ENCODE assay signal across 21 cellular contexts in the genomic region with DNA sequence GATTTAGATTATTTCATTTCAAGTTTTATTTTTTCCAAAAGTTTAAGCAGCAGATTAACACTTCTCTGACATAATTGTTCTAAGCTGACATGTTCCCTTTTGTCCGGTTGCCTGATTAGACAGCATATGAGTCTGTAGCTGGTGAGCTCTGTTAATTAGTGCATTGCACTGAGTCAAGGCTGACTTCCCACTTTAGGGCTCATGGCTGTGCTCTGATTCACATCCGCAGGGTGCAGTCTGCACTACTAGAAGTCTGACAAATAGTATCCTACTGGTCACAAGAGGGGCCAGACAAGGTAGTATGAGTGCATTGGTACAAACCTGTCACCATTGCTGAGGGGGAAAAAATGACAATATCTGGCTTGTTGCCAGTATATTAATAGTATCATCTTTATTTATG.
DNase-seq lines count a peak whose midpoint lies in the region; ATAC-seq and TF ChIP-seq lines count a peak whose summit lies in the region.
"Had no signal": no experiment of that assay in that cellular context is flagged by ENCODE, and none has a peak within 500 bp of the region (broad histone marks: within the 10 kb centered on the region; RNA-seq: fewer than 3 reads in every experiment).

No MANE protein-coding gene starts in this region.

- H3K9me3 Mint-ChIP-seq in GM23338, result peaks cover 18% of the 10 kb centered on the region

- H3K27me3 Mint-ChIP-seq in GM23338 (ENCODE audit: insufficient read depth, low read depth, poor library complexity), result no peaks in the 10 kb centered on the region
- H3K27me3 Mint-ChIP-seq: B cell; natural killer cell treated with Interleukin-12 subunit alpha and Interleukin-12 subunit beta and Interleukin-15 and Interleukin-18, amount 100 ng/mL, for 72 hours had no signal

- no peak overlapping the region for H2AFZ ChIP-seq in GM23338

- H3K27ac ChIP-seq in GM23338 (ENCODE audit: low read depth), result no peak overlapping the region
- H3K27ac ChIP-seq in epithelial cell of prostate, result no peak overlapping the region
- H3K27ac ChIP-seq: prostate gland, testis had no signal

- H3K4me2 ChIP-seq in GM23338, result no peak overlapping the region

- H3K27ac Mint-ChIP-seq in GM23338, result peak overlapping the region; percentile 69
- H3K27ac Mint-ChIP-seq: activated naive CD4-positive, alpha-beta T cell treated with anti-CD3 and anti-CD28 coated beads for 36 hours; B cell; natural killer cell treated with Interleukin-12 subunit alpha and Interleukin-12 subunit beta and Interleukin-15 and Interleukin-18, amount 100 ng/mL, for 72 hours had no signal

- no peak overlapping the region for H3K4me3 ChIP-seq in GM23338
- H3K4me3 ChIP-seq: prostate gland, testis had no signal

- H3K79me2 ChIP-seq in GM23338 (replicated peaks; ENCODE audit: insufficient read depth), result no peaks in the 10 kb centered on the region

- TF ChIP-seq CTCF in GM23338 (conservative IDR thresholded peaks at IDR 0.05; ENCODE audit: low read depth in 2 of 2), result no peak

- H3F3A ChIP-seq in GM23338 (replicated peaks; ENCODE audit: low read depth), result no peaks in the 10 kb centered on the region

- no peaks in the 10 kb centered on the region for H3K36me3 ChIP-seq in GM23338 (ENCODE audit: insufficient read depth)
- H3K36me3 ChIP-seq: prostate gland had no signal

- H3K4me1 ChIP-seq in GM23338 (ENCODE audit: insufficient read depth), result peaks cover 15% of the 10 kb centered on the region; the same call in 1 of the 2 replicates
- H3K4me1 ChIP-seq: Caco-2, prostate gland, testis had no signal

- DNase-seq in GM23338 (ENCODE audit: low spot score) (peak; percentile 20), RKO (ENCODE audit: low spot score) (peak; percentile 97), epithelial cell of prostate (ENCODE audit: low read depth, low spot score) (peak; percentile 10), left kidney (ENCODE audit: low read depth, low spot score) (peak; percentile 7), DMS79 (lab: John Stamatoyannopoulos, UW) (no peak), GOT3 (lab: John Stamatoyannopoulos, UW) (no peak), AG08396 (ENCODE audit: low spot score) (no peak)
- DNase-seq: activated CD4-positive, alpha-beta T cell treated with anti-CD3 and anti-CD28 coated beads, Interleukin-2, amount 50 U/mL, for 1 hour; activated naive CD4-positive, alpha-beta T cell treated with anti-CD3 and anti-CD28 coated beads for 36 hours; Caco-2; cortex of kidney; erythroblast; head of caudate nucleus; NCI-H345; stimulated activated CD4-positive, alpha-beta T cell treated with anti-CD3 and anti-CD28 coated beads, Interleukin-12 subunit alpha, Interleukin-12 subunit beta, amount 100 ng/mL, for 4 hours; testis had no signal

- H3K4me1 Mint-ChIP-seq in GM23338, result peaks cover 15% of the 10 kb centered on the region; the same call in 2 of the 3 replicates
- H3K4me1 Mint-ChIP-seq: B cell had no signal

- no peaks in the 10 kb centered on the region for H4K20me1 ChIP-seq in GM23338 (replicated peaks; ENCODE audit: insufficient read depth)

- H3K27me3 ChIP-seq in GM23338 (ENCODE audit: insufficient read depth), result no peaks in the 10 kb centered on the region
- H3K27me3 ChIP-seq: testis had no signal

- peaks cover 14% of the 10 kb centered on the region; the same call in 2 of the 3 replicates for H3K36me3 Mint-ChIP-seq in GM23338 (ENCODE audit: low read depth)
- H3K36me3 Mint-ChIP-seq: brain had no signal

- no peak overlapping the region for H3K4me3 Mint-ChIP-seq in GM23338
- H3K4me3 Mint-ChIP-seq: activated naive CD4-positive, alpha-beta T cell treated with anti-CD3 and anti-CD28 coated beads for 36 hours; B cell; brain; natural killer cell treated with Interleukin-12 subunit alpha and Interleukin-12 subunit beta and Interleukin-15 and Interleukin-18, amount 100 ng/mL, for 72 hours had no signal

- no peaks in the 10 kb centered on the region for H3K9me2 ChIP-seq in GM23338 (ENCODE audit: insufficient read depth)

- ATAC-seq in GM23338, result peak; percentile 73
- ATAC-seq in HG03045 (IDR thresholded peaks at IDR 0.05; ENCODE audit: unreplicated experiment), result no peak
- ATAC-seq: natural killer cell treated with Interleukin-12 subunit alpha and Interleukin-12 subunit beta and Interleukin-15 and Interleukin-18, amount 100 ng/mL, for 72 hours had no signal

TF ChIP-seq in GM23338, 12 proteins besides CTCF, POLR2A, EP300 and RAD21 (continues in another document):
- no peak for TF ChIP-seq EZH2 (IDR thresholded peaks at IDR 0.05; ENCODE audit: low read depth, unreplicated experiment)
- TF ChIP-seq STAT1 (IDR thresholded peaks at IDR 0.05; ENCODE audit: unreplicated experiment), result no peak
- TF ChIP-seq ZNF331 (CRISPR knock-in tag; IDR thresholded peaks at IDR 0.05; ENCODE audit: low read depth), result no peak
- TF ChIP-seq, protein P1, sequence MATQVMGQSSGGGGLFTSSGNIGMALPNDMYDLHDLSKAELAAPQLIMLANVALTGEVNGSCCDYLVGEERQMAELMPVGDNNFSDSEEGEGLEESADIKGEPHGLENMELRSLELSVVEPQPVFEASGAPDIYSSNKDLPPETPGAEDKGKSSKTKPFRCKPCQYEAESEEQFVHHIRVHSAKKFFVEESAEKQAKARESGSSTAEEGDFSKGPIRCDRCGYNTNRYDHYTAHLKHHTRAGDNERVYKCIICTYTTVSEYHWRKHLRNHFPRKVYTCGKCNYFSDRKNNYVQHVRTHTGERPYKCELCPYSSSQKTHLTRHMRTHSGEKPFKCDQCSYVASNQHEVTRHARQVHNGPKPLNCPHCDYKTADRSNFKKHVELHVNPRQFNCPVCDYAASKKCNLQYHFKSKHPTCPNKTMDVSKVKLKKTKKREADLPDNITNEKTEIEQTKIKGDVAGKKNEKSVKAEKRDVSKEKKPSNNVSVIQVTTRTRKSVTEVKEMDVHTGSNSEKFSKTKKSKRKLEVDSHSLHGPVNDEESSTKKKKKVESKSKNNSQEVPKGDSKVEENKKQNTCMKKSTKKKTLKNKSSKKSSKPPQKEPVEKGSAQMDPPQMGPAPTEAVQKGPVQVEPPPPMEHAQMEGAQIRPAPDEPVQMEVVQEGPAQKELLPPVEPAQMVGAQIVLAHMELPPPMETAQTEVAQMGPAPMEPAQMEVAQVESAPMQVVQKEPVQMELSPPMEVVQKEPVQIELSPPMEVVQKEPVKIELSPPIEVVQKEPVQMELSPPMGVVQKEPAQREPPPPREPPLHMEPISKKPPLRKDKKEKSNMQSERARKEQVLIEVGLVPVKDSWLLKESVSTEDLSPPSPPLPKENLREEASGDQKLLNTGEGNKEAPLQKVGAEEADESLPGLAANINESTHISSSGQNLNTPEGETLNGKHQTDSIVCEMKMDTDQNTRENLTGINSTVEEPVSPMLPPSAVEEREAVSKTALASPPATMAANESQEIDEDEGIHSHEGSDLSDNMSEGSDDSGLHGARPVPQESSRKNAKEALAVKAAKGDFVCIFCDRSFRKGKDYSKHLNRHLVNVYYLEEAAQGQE (IDR thresholded peaks at IDR 0.05; ENCODE audit: unreplicated experiment), result no peak

Comparison
In these comparisons a context has a peak if more than half of its experiments do, and no peak if none do; other contexts are left out.
1. DNase-seq: peak in GM23338 (single experiment), RKO (single experiment), epithelial cell of prostate (single experiment) and left kidney (single experiment); none in DMS79 (single experiment), GOT3 (single experiment) and AG08396 (single experiment).